17 cellular contexts compared by ENCODE assay signal in genomic region chr17:31416503-31416923, GRCh38. TPM values are rescaled to one million over a fixed set of nuclear protein-coding genes. Genes with fewer than 3 reads are reported as not detected.
A peak's percentile ranks its signal among the peaks of the same experiment; 100 is the strongest.
DNase-seq lines count a peak whose midpoint lies in the region; ATAC-seq and TF ChIP-seq lines count a peak whose summit lies in the region.
"Had no signal": no experiment of that assay in that cellular context is flagged by ENCODE, and none has a peak within 500 bp of the region (broad histone marks: within the 10 kb centered on the region; RNA-seq: fewer than 3 reads in every experiment).

No MANE protein-coding gene starts in this region.

- H3K36me3 Mint-ChIP-seq in endodermal cell (ENCODE audit: low read depth): no peaks in the 10 kb centered on the region
- H3K36me3 Mint-ChIP-seq in activated naive CD4-positive, alpha-beta T cell treated with anti-CD3 and anti-CD28 coated beads for 36 hours (ENCODE audit: low read depth): no peaks in the 10 kb centered on the region

- CTCF ChIA-PET in SK-N-SH (lab: Yijun Ruan, JAX): interaction anchor here (0.7 to 6.2 kb wide), 3 partner anchors 8 to 109 kb away, joined by 3 to 29 read pairs (median 12); no protein-coding TSS in a partner anchor
- CTCF ChIA-PET in activated naive CD4-positive, alpha-beta T cell treated with anti-CD3 and anti-CD28 coated beads for 36 hours (lab: Charles Lee): no interaction called here

- no peaks in the 10 kb centered on the region for H3K79me2 ChIP-seq in SK-N-SH (ENCODE audit: insufficient read depth)

- H2AFZ ChIP-seq in SK-N-SH (ENCODE audit: low read depth): no peak overlapping the region

- no peak for TF ChIP-seq RAD21 in SK-N-SH (IDR thresholded peaks at IDR 0.05; ENCODE audit: low read length)

- no peaks in the 10 kb centered on the region for H4K20me1 ChIP-seq in SK-N-SH (ENCODE audit: insufficient read depth)

- peak; percentile 31; the same call in 2 of the 3 replicates for ATAC-seq in SK-N-SH treated with all-trans-retinoic acid at 6 μM for 48 hours
- peak; percentile 8 for ATAC-seq in upper lobe of right lung
- ATAC-seq: activated T-cell treated with anti-CD3 and anti-CD28 coated beads, Interleukin-2, amount 50 U/mL, for 4 hours; foreskin keratinocyte had no signal

- no peak overlapping the region for H3K4me3 ChIP-seq in SK-N-SH (ENCODE audit: low read depth in 2 of 2, low read length in 1 of 2)
- H3K4me3 ChIP-seq in endodermal cell (ENCODE audit: low read length): no peak overlapping the region
- no peak overlapping the region for H3K4me3 ChIP-seq in mesodermal cell (ENCODE audit: extremely low read depth, insufficient read depth, low read length, poor library complexity, severe bottlenecking)
- H3K4me3 ChIP-seq in upper lobe of right lung: no peak overlapping the region
- H3K4me3 ChIP-seq: MG63 had no signal

- peaks cover 7% of the 10 kb centered on the region for H3K4me1 Mint-ChIP-seq in endodermal cell
- no peaks in the 10 kb centered on the region for H3K4me1 Mint-ChIP-seq in activated naive CD4-positive, alpha-beta T cell treated with anti-CD3 and anti-CD28 coated beads for 36 hours (ENCODE audit: low read depth)

- H3K9ac ChIP-seq in SK-N-SH (no peak overlapping the region), endodermal cell (ENCODE audit: extremely low read depth, low read length, poor library complexity, severe bottlenecking) (no peak overlapping the region)

- DNase-seq in SK-N-SH (no peak), endodermal cell (no peak), upper lobe of right lung (no peak), GM13977 (ENCODE audit: low spot score) (no peak), DMS79 (lab: John Stamatoyannopoulos, UW) (no peak)
- DNase-seq in activated naive CD4-positive, alpha-beta T cell treated with anti-CD3 and anti-CD28 coated beads for 36 hours: no peak
- DNase-seq: activated CD4-positive, alpha-beta T cell treated with anti-CD3 and anti-CD28 coated beads for 4 hours; activated T-cell treated with anti-CD3 and anti-CD28 coated beads, Interleukin-2, amount 50 U/mL, for 4 hours; amniotic stem cell; DMS153; foreskin keratinocyte; MG63; stimulated activated CD4-positive, alpha-beta T cell treated with anti-CD3 and anti-CD28 coated beads, Interleukin-15, amount 100 ng/mL, for 24 hours; trophoblast cell had no signal

- H3K4me3 Mint-ChIP-seq in endodermal cell: no peak overlapping the region
- no peak overlapping the region for H3K4me3 Mint-ChIP-seq in activated naive CD4-positive, alpha-beta T cell treated with anti-CD3 and anti-CD28 coated beads for 36 hours
- H3K4me3 Mint-ChIP-seq: activated T-cell treated with anti-CD3 and anti-CD28 coated beads, Interleukin-2, amount 50 U/mL, for 4 hours had no signal

- H3K9me3 ChIP-seq in SK-N-SH: no peaks in the 10 kb centered on the region
- H3K9me3 ChIP-seq in endodermal cell (ENCODE audit: control insufficient read depth, low read length): no peaks in the 10 kb centered on the region
- H3K9me3 ChIP-seq in mesodermal cell (ENCODE audit: control insufficient read depth, low read length): no peaks in the 10 kb centered on the region
- H3K9me3 ChIP-seq in upper lobe of right lung: no peaks in the 10 kb centered on the region
- H3K9me3 ChIP-seq: MG63, neutrophil had no signal

- POLR2A ChIA-PET in SK-N-SH (lab: Yijun Ruan, JAX): no interaction called here

- H3K36me3 ChIP-seq in SK-N-SH (replicated peaks in 1 of 2; ENCODE audit: control insufficient read depth in 1 of 2, insufficient read depth in 2 of 2, low read length in 1 of 2) (no peaks in the 10 kb centered on the region), endodermal cell (ENCODE audit: control insufficient read depth, insufficient read depth, low read length) (no peaks in the 10 kb centered on the region), mesodermal cell (ENCODE audit: control insufficient read depth, insufficient read depth, low read length) (no peaks in the 10 kb centered on the region), upper lobe of right lung (no peaks in the 10 kb centered on the region)
- H3K36me3 ChIP-seq: MG63, neutrophil had no signal

- no peaks in the 10 kb centered on the region for H3K9me2 ChIP-seq in SK-N-SH

- no peak overlapping the region for H3K27ac Mint-ChIP-seq in endodermal cell
- no peak overlapping the region for H3K27ac Mint-ChIP-seq in activated naive CD4-positive, alpha-beta T cell treated with anti-CD3 and anti-CD28 coated beads for 36 hours

- intact Hi-C loops in upper lobe of right lung (cut with DNase I): no loop called here
- intact Hi-C loops in activated naive CD4-positive, alpha-beta T cell treated with anti-CD3 and anti-CD28 coated beads for 36 hours (cut with micrococcal nuclease): no loop called here

- H3K4me1 ChIP-seq in SK-N-SH (ENCODE audit: control insufficient read depth in 1 of 2, insufficient read depth in 2 of 2, low read depth in 1 of 2, low read length in 1 of 2) (peaks cover 0 to 33% of the 10 kb centered on the region in 2 experiments; a peak in 1 of 4 replicates), endodermal cell (ENCODE audit: control insufficient read depth, insufficient read depth, low read length) (no peaks in the 10 kb centered on the region), mesodermal cell (ENCODE audit: control insufficient read depth, insufficient read depth, low read length, poor library complexity, severe bottlenecking) (peaks cover 13% of the 10 kb centered on the region), upper lobe of right lung (no peaks in the 10 kb centered on the region)
- H3K4me1 ChIP-seq: foreskin keratinocyte had no signal

- H3F3A ChIP-seq in SK-N-SH (replicated peaks; ENCODE audit: insufficient read depth): no peaks in the 10 kb centered on the region

- no peak for TF ChIP-seq EP300 in SK-N-SH (IDR thresholded peaks at IDR 0.05; ENCODE audit: borderline replicate concordance in 1 of 2, low read depth in 1 of 2, low read length in 1 of 2)

- in situ Hi-C loops in GM13977 (cut with MboI; ENCODE audit: low pct_unique_long_range_greater_than_20kb, low sequenced_read_pairs, unreplicated experiment): no loop called here

- H3K27me3 ChIP-seq in SK-N-SH (ENCODE audit: insufficient read depth) (no peaks in the 10 kb centered on the region), endodermal cell (ENCODE audit: control insufficient read depth, insufficient read depth, low read length, poor library complexity, severe bottlenecking) (no peaks in the 10 kb centered on the region), upper lobe of right lung (peaks cover 4% of the 10 kb centered on the region)
- H3K27me3 ChIP-seq: MG63 had no signal

- H3K9me3 Mint-ChIP-seq in endodermal cell: no peaks in the 10 kb centered on the region
- no peaks in the 10 kb centered on the region for H3K9me3 Mint-ChIP-seq in activated naive CD4-positive, alpha-beta T cell treated with anti-CD3 and anti-CD28 coated beads for 36 hours
- H3K9me3 Mint-ChIP-seq: activated T-cell treated with anti-CD3 and anti-CD28 coated beads, Interleukin-2, amount 50 U/mL, for 4 hours had no signal

- H3K27me3 Mint-ChIP-seq in endodermal cell (ENCODE audit: insufficient read depth): no peaks in the 10 kb centered on the region
- no peaks in the 10 kb centered on the region for H3K27me3 Mint-ChIP-seq in activated naive CD4-positive, alpha-beta T cell treated with anti-CD3 and anti-CD28 coated beads for 36 hours (ENCODE audit: low read depth)

- no peak overlapping the region for H3K4me2 ChIP-seq in SK-N-SH

- WGBS in SK-N-SH (ENCODE audit: low lambda C conversion rate): 64% methylated on average over 5 of the region's 10 CpGs
- WGBS in endodermal cell (ENCODE audit: insufficient coverage in 1 of 2, insufficient read length in 1 of 2), 2 experiments: 58 to 73% methylated on average over 6 to 10 of the region's 10 CpGs
- WGBS in mesodermal cell (ENCODE audit: insufficient coverage in 2 of 2), 2 experiments: 53 to 67% methylated on average over 6 to 7 of the region's 10 CpGs

- peak overlapping the region in 1 of 2 experiments; percentile 17; a peak in 1 of 4 replicates for H3K27ac ChIP-seq in SK-N-SH (ENCODE audit: low read depth in 2 of 2, low read length in 1 of 2)
- H3K27ac ChIP-seq in endodermal cell (ENCODE audit: low read depth, low read length): peak overlapping the region; percentile 57
- peak overlapping the region; percentile 10 for H3K27ac ChIP-seq in mesodermal cell (ENCODE audit: low read depth, low read length, severe bottlenecking)
- no peak overlapping the region for H3K27ac ChIP-seq in upper lobe of right lung
- H3K27ac ChIP-seq: foreskin keratinocyte, neutrophil had no signal

- TF ChIP-seq CTCF in SK-N-SH (IDR thresholded peaks at IDR 0.05) (no peak), endodermal cell (conservative IDR thresholded peaks at IDR 0.05) (no peak), upper lobe of right lung (IDR thresholded peaks at IDR 0.05) (no peak), GM13977 (IDR thresholded peaks at IDR 0.05; ENCODE audit: extremely low read depth, insufficient read depth, missing control alignments) (no peak)

TF ChIP-seq in SK-N-SH treated with all-trans-retinoic acid at 6 μM for 48 hours, 23 proteins besides CTCF, POLR2A, EP300 and RAD21 (continues in another document):
- no peak for TF ChIP-seq ZNF70 (CRISPR knock-in tag; IDR thresholded peaks at IDR 0.05)
- TF ChIP-seq TOX (CRISPR knock-in tag; IDR thresholded peaks at IDR 0.05; ENCODE audit: borderline replicate concordance): no peak
- TF ChIP-seq OSR1 (CRISPR knock-in tag; IDR thresholded peaks at IDR 0.05): no peak
- no peak for TF ChIP-seq ARNTL (CRISPR knock-in tag; IDR thresholded peaks at IDR 0.05; ENCODE audit: borderline replicate concordance, low read depth)
- TF ChIP-seq BACH2 (CRISPR knock-in tag; IDR thresholded peaks at IDR 0.05; ENCODE audit: borderline replicate concordance): no peak
- TF ChIP-seq TCF4 (CRISPR knock-in tag; IDR thresholded peaks at IDR 0.05; ENCODE audit: borderline replicate concordance): no peak
- no peak for TF ChIP-seq ZNF8 (CRISPR knock-in tag; IDR thresholded peaks at IDR 0.05)

RNA-seq across cellular contexts. Expression of gene RAB11FIP4, which starts 25.0 kb away (rescaled TPM):
- polyA plus RNA-seq in SK-N-SH (2012; rRNA removed): 7.1 and 9.4 TPM in 2 replicates
- 7.0 and 10.5 TPM in 2 replicates for polyA plus RNA-seq in SK-N-SH (2012; cell fraction: cytosol; rRNA removed)
- 5.4 and 6.5 TPM in 2 replicates for polyA plus RNA-seq in SK-N-SH (2012; cell fraction: nucleus; rRNA removed)
- total RNA-seq in endodermal cell: 10 to 100 TPM; 35.6 to 62.2 TPM
- 12.5 TPM for polyA plus RNA-seq in endodermal cell (2013, experiment 1 of 2)
- polyA plus RNA-seq in endodermal cell (2013, experiment 2 of 2): 12.2 TPM
- 4.5 TPM for polyA plus RNA-seq in mesodermal cell (2013, experiment 1 of 2)
- polyA plus RNA-seq in mesodermal cell (2013, experiment 2 of 2): 3.9 TPM
- 13.5 TPM for total RNA-seq in upper lobe of right lung
- total RNA-seq in activated naive CD4-positive, alpha-beta T cell treated with anti-CD3 and anti-CD28 coated beads for 36 hours: 10 to 100 TPM; 31.3 to 33.1 TPM
